8 cellular contexts compared by ENCODE assay signal in genomic region chr7:55951637-55952351, GRCh38. TPM values are rescaled to one million over a fixed set of nuclear protein-coding genes. Genes with fewer than 3 reads are reported as not detected.
A peak's percentile ranks its signal among the peaks of the same experiment; 100 is the strongest.
DNase-seq lines count a peak whose midpoint lies in the region; ATAC-seq and TF ChIP-seq lines count a peak whose summit lies in the region.

MRPS17 (plus strand) TSS chr7:55951877; CDS start chr7:55953196, 1,319 bp downstream.

- whole genome bisulfite sequencing in esophagus muscularis mucosa, result under 1% methylated on average over 38 of the region's 53 CpGs

- H3K36me3 ChIP-seq in Peyer's patch (peaks cover 0 to 29% (median 0%) of the 10 kb centered on the region in 3 donors), esophagus muscularis mucosa (peaks cover 4 to 37% (median 28%) of the 10 kb centered on the region in 4 donors), muscle layer of duodenum (ENCODE audit: control insufficient read depth in 1 of 2, insufficient read depth in 2 of 2, low read length in 2 of 2) (peaks cover 0 to 15% of the 10 kb centered on the region in 2 donors)

- DNase-seq in DMS79 (lab: John Stamatoyannopoulos, UW) (peak; percentile 85), KG1 (lab: John Stamatoyannopoulos, UW) (peak; percentile 62), Peyer's patch (peak; percentile 94 to 97 (median 95)), esophagus muscularis mucosa (ENCODE audit: extremely low spot score) (peak; percentile 94)
- DNase-seq in activated T-cell treated with anti-CD3 and anti-CD28 coated beads, Interleukin-2, amount 50 U/mL, for 48 hours, result peak; percentile 93 to 94
- peak; percentile 90 to 91 for DNase-seq in stimulated activated CD8-positive, alpha-beta memory T cell treated with anti-CD3 and anti-CD28 coated beads, Interleukin-7, amount 100 ng/mL, for 4 hours (ENCODE audit: low read depth in 2 of 2)

- H3K4me1 ChIP-seq in Peyer's patch (peaks cover 0 to 8% (median 0%) of the 10 kb centered on the region in 4 donors), esophagus muscularis mucosa (peaks cover 8 to 21% (median 14%) of the 10 kb centered on the region in 4 donors), muscle layer of duodenum (ENCODE audit: control insufficient read depth in 1 of 2, insufficient read depth in 2 of 2, low read length in 2 of 2) (peaks cover 0 to 7% of the 10 kb centered on the region in 2 donors)

- peak; percentile 100 for ATAC-seq in GM21723 (IDR thresholded peaks at IDR 0.05; ENCODE audit: unreplicated experiment)

- H3K27ac ChIP-seq in Peyer's patch (peak within 1 kb of the TSS; percentile 56 to 84 (median 69)), esophagus muscularis mucosa (replicated peaks in 1 of 4) (peak within 1 kb of the TSS; percentile 86 to 88 (median 88)), muscle layer of duodenum (ENCODE audit: low read length) (peak within 1 kb of the TSS; percentile 85)

- intact Hi-C loops in esophagus muscularis mucosa (cut with DNase I), result no loop called here

- H3K9me3 ChIP-seq in Peyer's patch (no peaks in the 10 kb centered on the region), esophagus muscularis mucosa (no peaks in the 10 kb centered on the region), muscle layer of duodenum (ENCODE audit: control insufficient read depth in 1 of 2, low read length in 2 of 2) (no peaks in the 10 kb centered on the region)

- H3K27me3 ChIP-seq in Peyer's patch, result no peaks in the 10 kb centered on the region
- H3K27me3 ChIP-seq in esophagus muscularis mucosa, result no peaks in the 10 kb centered on the region
- no peaks in the 10 kb centered on the region for H3K27me3 ChIP-seq in muscle layer of duodenum (ENCODE audit: low read depth, low read length)

- TF ChIP-seq EP300 in esophagus muscularis mucosa (IDR thresholded peaks at IDR 0.05), result no peak

- TF ChIP-seq CTCF in Peyer's patch (IDR thresholded peaks at IDR 0.05), result peak in 2 of 6 experiments; percentile 16 to 21
- TF ChIP-seq CTCF in esophagus muscularis mucosa (IDR thresholded peaks at IDR 0.05), result peak in 1 of 3 experiments; percentile 12

- H3K4me3 ChIP-seq in Peyer's patch (peak within 1 kb of the TSS; percentile 50 to 83 (median 76)), esophagus muscularis mucosa (peak within 1 kb of the TSS; percentile 84 to 98 (median 91)), muscle layer of duodenum (ENCODE audit: low read depth in 1 of 2, low read length in 2 of 2) (peak within 1 kb of the TSS; percentile 82 to 94)

- TF ChIP-seq POLR2A in Peyer's patch (IDR thresholded peaks at IDR 0.05) (peak; percentile 65 to 81), esophagus muscularis mucosa (IDR thresholded peaks at IDR 0.05; ENCODE audit: low read depth) (peak; percentile 54)

RNA-seq across cellular contexts. Expression of gene MRPS17, which starts in this region (rescaled TPM):
- total RNA-seq in Peyer's patch, result 1 to 10 TPM; 4.4 to 10.0 (median 7.3) TPM
- total RNA-seq in esophagus muscularis mucosa, result 10 to 100 TPM in 3 of 4 donors, 1 to 10 TPM in 1; 7.9 to 16.4 (median 15.7) TPM

Comparison
In these comparisons a context has a peak if more than half of its experiments do, and no peak if none do; other contexts are left out.
1. Peak in every context shown above with its lines: DNase-seq, ATAC-seq, H3K4me3 ChIP-seq and H3K27ac ChIP-seq.